21 cellular contexts compared by ENCODE assay signal in genomic region chr18:73626859-73627258, GRCh38.
DNase-seq lines count a peak whose midpoint lies in the region; ATAC-seq, FAIRE-seq and TF ChIP-seq lines count a peak whose summit lies in the region.
"Had no signal": no experiment of that assay in that cellular context is flagged by ENCODE, and none has a peak within 500 bp of the region (broad histone marks: within the 10 kb centered on the region; RNA-seq: fewer than 3 reads in every experiment).

No MANE protein-coding gene starts in this region.

- H3K36me3 ChIP-seq in transverse colon (no peaks in the 10 kb centered on the region), MM.1S (replicated peaks; ENCODE audit: insufficient read depth, low read length) (no peaks in the 10 kb centered on the region)
- H3K36me3 ChIP-seq: BE2C had no signal

- TF ChIP-seq EP300 in A549 (IDR thresholded peaks at IDR 0.05), result no peak
- TF ChIP-seq EP300 in transverse colon (IDR thresholded peaks at IDR 0.05; ENCODE audit: low read depth), result no peak

- H3K9ac ChIP-seq in MM.1S (ENCODE audit: low read length), result no peak overlapping the region

- no peak for TF ChIP-seq CTCF in A549 (IDR thresholded peaks at IDR 0.05)
- TF ChIP-seq CTCF in transverse colon (IDR thresholded peaks at IDR 0.05), result no peak
- no peak for TF ChIP-seq CTCF in MM.1S (IDR thresholded peaks at IDR 0.05; ENCODE audit: low read length)

- CTCF ChIA-PET in A549 (lab: Yijun Ruan, JAX), result no interaction called here

- no peaks in the 10 kb centered on the region for H3K4me1 ChIP-seq in A549
- no peaks in the 10 kb centered on the region for H3K4me1 ChIP-seq in transverse colon
- H3K4me1 ChIP-seq in MM.1S (ENCODE audit: low read length), result no peaks in the 10 kb centered on the region
- H3K4me1 ChIP-seq: BE2C had no signal

- WGBS in A549 (ENCODE audit: missing lambda C conversion rate), result 51% methylated on average over 2 of the region's 2 CpGs
- WGBS in transverse colon (ENCODE audit: low coverage in 1 of 2), 2 donors, result 59 to 63% methylated on average over 2 of the region's 2 CpGs

- intact Hi-C loops in transverse colon (cut with DNase I; ENCODE audit: low total_unique reads), result no loop called here

- H3K27ac ChIP-seq in A549 (no peak overlapping the region), transverse colon (no peak overlapping the region), MM.1S (ENCODE audit: low read length) (no peak overlapping the region)
- H3K27ac ChIP-seq: RWPE1 had no signal

- no peaks in the 10 kb centered on the region for H3F3A ChIP-seq in MM.1S (ENCODE audit: insufficient read depth, low read length)

- no peaks in the 10 kb centered on the region for H3K79me2 ChIP-seq in MM.1S (ENCODE audit: low read length)

- FAIRE-seq in A549 (lab: Jason Lieb, UNC), result no peak
- FAIRE-seq: GM18507 had no signal

- H3K27me3 ChIP-seq in transverse colon (no peaks in the 10 kb centered on the region), MM.1S (replicated peaks; ENCODE audit: insufficient read depth, low read length) (no peaks in the 10 kb centered on the region)
- H3K27me3 ChIP-seq: BE2C had no signal

- no peaks in the 10 kb centered on the region for H3K9me3 ChIP-seq in A549
- H3K9me3 ChIP-seq in transverse colon, result no peaks in the 10 kb centered on the region
- no peaks in the 10 kb centered on the region for H3K9me3 ChIP-seq in MM.1S (replicated peaks; ENCODE audit: insufficient read depth, low read length)
- H3K9me3 ChIP-seq: BE2C had no signal

- H2AFZ ChIP-seq in MM.1S (ENCODE audit: low read length), result no peak overlapping the region

- in situ Hi-C loops in transverse colon (cut with MboI; ENCODE audit: low pct_ligation_motif_present in 1 of 4, low pct_unique_long_range_greater_than_20kb in 1 of 4, low sequenced_read_pairs in 3 of 4), result no loop called here

- DNase-seq in A549 (ENCODE audit: low read depth in 1 of 2, low spot score in 1 of 2), result no peak
- peak; percentile 5 for DNase-seq in GDM1 (lab: John Stamatoyannopoulos, UW)
- peak; percentile 20 for DNase-seq in OCI-M1 (lab: John Stamatoyannopoulos, UW)
- peak; percentile 60 for DNase-seq in dermis blood vessel endothelial cell
- no peak for DNase-seq in transverse colon
- no peak for DNase-seq in MM.1S
- no peak for DNase-seq in activated naive CD4-positive, alpha-beta T cell (lab: John Stamatoyannopoulos, UW)
- DNase-seq: ACHN; BE2C; CD4-positive, CD25-positive, alpha-beta regulatory T cell; H7; KBM-7; NCI-H1092 treated with DMSO at 0.1 percent for 48 hours; NCI-H1436 treated with DMSO at 0.1 percent for 48 hours; NCI-H187 treated with DMSO at 0.1 percent for 48 hours; NCI-H2171 treated with DMSO at 0.1 percent for 48 hours; NCI-H345; NCI-H510A treated with DMSO at 0.1 percent for 48 hours; SHP77 had no signal

- no peaks in the 10 kb centered on the region for H3K9me2 ChIP-seq in MM.1S (replicated peaks; ENCODE audit: insufficient read depth, low read length)

- no peak overlapping the region for H3K4me3 ChIP-seq in A549
- H3K4me3 ChIP-seq in transverse colon, result no peak overlapping the region
- H3K4me3 ChIP-seq in MM.1S (ENCODE audit: low read length), result no peak overlapping the region

- no peaks in the 10 kb centered on the region for H4K20me1 ChIP-seq in MM.1S (ENCODE audit: insufficient read depth, low read length)

- no peak overlapping the region for H3K4me2 ChIP-seq in A549
- no peak overlapping the region for H3K4me2 ChIP-seq in MM.1S (ENCODE audit: low read depth, low read length)

- no peak for TF ChIP-seq POLR2A in A549 (IDR thresholded peaks at IDR 0.05; ENCODE audit: low read length)
- no peak for TF ChIP-seq POLR2A in transverse colon (IDR thresholded peaks at IDR 0.05)

- ATAC-seq in A549, result no peak

- POLR2A ChIA-PET in A549 (lab: Yijun Ruan, JAX), result no interaction called here

- no peak for TF ChIP-seq RAD21 in A549 (conservative IDR thresholded peaks at IDR 0.05 in 1 of 2, IDR thresholded peaks at IDR 0.05 in 1 of 2)

TF ChIP-seq in A549, 52 proteins besides CTCF, POLR2A, EP300 and RAD21:
- TF ChIP-seq CBX2 (IDR thresholded peaks at IDR 0.05; ENCODE audit: borderline replicate concordance, low read depth), result no peak
- peak; percentile 50 for TF ChIP-seq MAFK (IDR thresholded peaks at IDR 0.05; ENCODE audit: partially characterized antibody)

Comparison
In these comparisons a context has a peak if more than half of its experiments do, and no peak if none do; other contexts are left out.
1. DNase-seq: peak in GDM1 (single experiment), OCI-M1 (single experiment) and dermis blood vessel endothelial cell (single experiment); none in A549 (0 of 2), transverse colon (single experiment), MM.1S (single experiment) and activated naive CD4-positive, alpha-beta T cell (0 of 4).